35 cellular contexts compared by ENCODE assay signal in genomic region chr6:77829736-77830135, GRCh38.
"Had no signal": no experiment of that assay in that cellular context is flagged by ENCODE, and none has a peak within 500 bp of the region (broad histone marks: within the 10 kb centered on the region; RNA-seq: fewer than 3 reads in every experiment).

No MANE protein-coding gene starts in this region.

- H3K27ac Mint-ChIP-seq: activated B cell treated with CpG ODN at 0.5 μM for 24 hours; activated CD4-positive, alpha-beta memory T cell treated with anti-CD3 and anti-CD28 coated beads for 36 hours; activated CD4-positive, alpha-beta T cell treated with anti-CD3 and anti-CD28 coated beads, Interleukin-2, amount 10 ng/mL, durations not matched to agents 24 days and 14 days; activated CD8-positive, alpha-beta T cell treated with anti-CD3 and anti-CD28 coated beads for 36 hours; activated naive CD4-positive, alpha-beta T cell treated with anti-CD3 and anti-CD28 coated beads for 36 hours; activated naive CD4-positive, alpha-beta T cell treated with anti-CD3 and anti-CD28 coated beads, Interleukin-2, amount 50 U/mL, for 72 hours; activated naive CD8-positive, alpha-beta T cell treated with anti-CD3 and anti-CD28 coated beads for 36 hours; activated T-cell treated with anti-CD3 and anti-CD28 coated beads, Interleukin-2, amount 50 U/mL, for 72 hours; activated T-helper 1 cell treated with anti-CD3 and anti-CD28 coated beads, Interleukin-12 subunit alpha, Interleukin-12 subunit beta, Interleukin-2, Interleukin-4 antibody, amounts not matched to agents 30 ng/mL and 10 ng/mL and 1 ng/mL, durations not matched to agents 14 hours and 24 hours and 36 hours; activated T-helper 17 cell treated with anti-CD3 and anti-CD28 coated beads, Interleukin-2, amount 50 U/mL, for 72 hours; T-helper 2 cell treated with Interferon-gamma antibody and Interleukin-4, amounts not matched to agents 5 μg/mL and 100 μg/mL, for 36 hours had no signal

- H3K4me1 Mint-ChIP-seq: activated B cell treated with CpG ODN at 0.5 μM for 24 hours; activated CD4-positive, alpha-beta T cell treated with anti-CD3 and anti-CD28 coated beads, Interleukin-2, amount 10 ng/mL, durations not matched to agents 24 days and 14 days; activated naive CD8-positive, alpha-beta T cell treated with anti-CD3 and anti-CD28 coated beads for 36 hours; activated T-helper 17 cell treated with anti-CD3 and anti-CD28 coated beads, Interleukin-2, amount 50 U/mL, for 72 hours had no signal

- DNase-seq: activated B cell treated with CpG ODN at 0.5 μM for 24 hours; activated CD4-positive, alpha-beta memory T cell treated with anti-CD3 and anti-CD28 coated beads for 36 hours; activated CD4-positive, alpha-beta T cell treated with anti-CD3 and anti-CD28 coated beads for 4 hours; activated CD4-positive, alpha-beta T cell treated with anti-CD3 and anti-CD28 coated beads, Interleukin-2, amount 10 ng/mL, durations not matched to agents 24 days and 14 days; activated CD4-positive, alpha-beta T cell treated with anti-CD3 and anti-CD28 coated beads, Interleukin-2, amount 50 U/mL, for 1 hour; activated CD4-positive, alpha-beta T cell treated with anti-CD3 and anti-CD28 coated beads, Interleukin-2, amount 50 U/mL, for 4 hours; activated CD4-positive, CD25-positive, alpha-beta regulatory T cell treated with anti-CD3 and anti-CD28 coated beads, Interleukin-2, amount 50 U/mL, for 72 hours; activated CD8-positive, alpha-beta memory T cell treated with anti-CD3 and anti-CD28 coated beads, Interleukin-2, amount 50 U/mL, for 4 hours; activated CD8-positive, alpha-beta T cell treated with anti-CD3 and anti-CD28 coated beads for 36 hours; activated effector memory CD4-positive, alpha-beta T cell treated with anti-CD3 and anti-CD28 coated beads, Interleukin-2, amount 50 U/mL, for 16 hours; activated gamma-delta T cell treated with Interleukin-2 at 50 U/mL for 16 hours; activated naive CD4-positive, alpha-beta T cell; activated naive CD4-positive, alpha-beta T cell treated with anti-CD3 and anti-CD28 coated beads for 36 hours; activated naive CD4-positive, alpha-beta T cell treated with anti-CD3 and anti-CD28 coated beads, Interleukin-2, amount 50 U/mL, for 16 hours; activated naive CD8-positive, alpha-beta T cell treated with anti-CD3 and anti-CD28 coated beads for 36 hours; activated T-cell treated with anti-CD3 and anti-CD28 coated beads for 4 hours; activated T-cell treated with anti-CD3 and anti-CD28 coated beads, Interleukin-2, amount 50 U/mL, for 1 hour; activated T-cell treated with anti-CD3 and anti-CD28 coated beads, Interleukin-2, amount 50 U/mL, for 4 hours; activated T-cell treated with anti-CD3 and anti-CD28 coated beads, Interleukin-2, amount 50 U/mL, for 72 hours; adrenal gland; amniotic stem cell; aorta; body of pancreas; brain microvascular endothelial cell; central memory CD4-positive, alpha-beta T cell; T-helper 2 cell; T-helper 9 cell had no signal

- H3K9me3 ChIP-seq: adrenal gland, body of pancreas, breast epithelium had no signal

- FAIRE-seq: astrocyte, TTC549 had no signal

- H3K36me3 ChIP-seq: adrenal gland, brain microvascular endothelial cell, breast epithelium had no signal

- H3K4me3 Mint-ChIP-seq: activated B cell treated with CpG ODN at 0.5 μM for 24 hours; activated CD4-positive, alpha-beta memory T cell treated with anti-CD3 and anti-CD28 coated beads for 36 hours; activated CD4-positive, alpha-beta T cell treated with anti-CD3 and anti-CD28 coated beads, Interleukin-2, amount 10 ng/mL, durations not matched to agents 24 days and 14 days; activated CD8-positive, alpha-beta T cell treated with anti-CD3 and anti-CD28 coated beads for 36 hours; activated naive CD4-positive, alpha-beta T cell treated with anti-CD3 and anti-CD28 coated beads for 36 hours; activated naive CD8-positive, alpha-beta T cell treated with anti-CD3 and anti-CD28 coated beads for 36 hours; activated T-cell treated with anti-CD3 and anti-CD28 coated beads, Interleukin-2, amount 50 U/mL, for 4 hours; activated T-cell treated with anti-CD3 and anti-CD28 coated beads, Interleukin-2, amount 50 U/mL, for 72 hours; activated T-helper 1 cell treated with anti-CD3 and anti-CD28 coated beads, Interleukin-12 subunit alpha, Interleukin-12 subunit beta, Interleukin-2, Interleukin-4 antibody, amounts not matched to agents 30 ng/mL and 10 ng/mL and 1 ng/mL, durations not matched to agents 14 hours and 24 hours and 36 hours; activated T-helper 17 cell treated with anti-CD3 and anti-CD28 coated beads, Interleukin-2, amount 50 U/mL, for 72 hours; T-helper 2 cell treated with Interferon-gamma antibody and Interleukin-4, amounts not matched to agents 5 μg/mL and 100 μg/mL, for 36 hours had no signal

- ATAC-seq: activated CD8-positive, alpha-beta T cell treated with anti-CD3 and anti-CD28 coated beads for 36 hours; activated naive CD4-positive, alpha-beta T cell treated with anti-CD3 and anti-CD28 coated beads, Interleukin-2, amount 50 U/mL, for 72 hours; activated T-cell treated with anti-CD3 and anti-CD28 coated beads, Interleukin-2, amount 50 U/mL, for 4 hours; activated T-cell treated with anti-CD3 and anti-CD28 coated beads, Interleukin-2, amount 50 U/mL, for 72 hours; activated T-helper 17 cell treated with anti-CD3 and anti-CD28 coated beads, Interleukin-2, amount 50 U/mL, for 72 hours; body of pancreas had no signal

- H3K27ac ChIP-seq: adrenal gland, body of pancreas, brain microvascular endothelial cell, breast epithelium, VCaP had no signal

- H3K27me3 Mint-ChIP-seq: activated B cell treated with CpG ODN at 0.5 μM for 24 hours; activated CD4-positive, alpha-beta memory T cell treated with anti-CD3 and anti-CD28 coated beads for 36 hours; activated CD4-positive, alpha-beta T cell treated with anti-CD3 and anti-CD28 coated beads, Interleukin-2, amount 10 ng/mL, durations not matched to agents 24 days and 14 days; activated CD8-positive, alpha-beta T cell treated with anti-CD3 and anti-CD28 coated beads for 36 hours; activated naive CD8-positive, alpha-beta T cell treated with anti-CD3 and anti-CD28 coated beads for 36 hours; activated T-helper 17 cell treated with anti-CD3 and anti-CD28 coated beads, Interleukin-2, amount 50 U/mL, for 72 hours had no signal

- H3K4me3 ChIP-seq: adrenal gland, body of pancreas, breast epithelium had no signal

- H3K4me1 ChIP-seq: adrenal gland, body of pancreas, breast epithelium had no signal

- H3K36me3 Mint-ChIP-seq: activated CD4-positive, alpha-beta memory T cell treated with anti-CD3 and anti-CD28 coated beads for 36 hours; activated naive CD4-positive, alpha-beta T cell treated with anti-CD3 and anti-CD28 coated beads, Interleukin-2, amount 50 U/mL, for 72 hours; activated naive CD8-positive, alpha-beta T cell treated with anti-CD3 and anti-CD28 coated beads for 36 hours had no signal

- H3K27me3 ChIP-seq: adrenal gland, body of pancreas, brain microvascular endothelial cell, breast epithelium had no signal
